12 cellular contexts compared by ENCODE assay signal in the genomic region with DNA sequence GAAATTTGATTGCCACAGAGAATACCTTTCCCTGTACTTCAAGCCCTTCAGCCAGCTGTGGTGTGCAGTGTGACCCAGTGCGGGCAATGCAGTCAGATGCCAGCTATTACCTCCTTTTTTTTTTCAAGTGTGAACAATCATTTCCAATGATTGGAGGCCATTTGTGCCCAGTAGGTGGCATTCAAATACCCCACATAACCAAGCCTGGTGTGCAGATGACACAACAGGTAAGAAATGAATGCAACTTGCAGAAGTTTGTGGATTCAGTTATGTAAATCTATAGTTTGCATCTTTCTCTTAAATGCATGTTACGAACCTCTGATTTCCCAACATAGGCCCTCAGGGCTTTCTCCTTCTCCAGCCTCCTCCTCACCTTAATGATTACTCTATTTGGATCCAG.
DNase-seq lines count a peak whose midpoint lies in the region; ATAC-seq and TF ChIP-seq lines count a peak whose summit lies in the region.
"Had no signal": no experiment of that assay in that cellular context is flagged by ENCODE, and none has a peak within 500 bp of the region (broad histone marks: within the 10 kb centered on the region; RNA-seq: fewer than 3 reads in every experiment).

No MANE protein-coding gene starts in this region.

- in situ Hi-C loops in ACHN (cut with HindIII; ENCODE audit: low pct_ligation_motif_present, low pct_unique_long_range_greater_than_20kb, low sequenced_read_pairs), result no loop called here

- H3K27ac ChIP-seq in RWPE1, result no peak overlapping the region
- H3K27ac ChIP-seq: cardiac muscle cell, vagina had no signal

- H3K27ac Mint-ChIP-seq in activated CD4-positive, alpha-beta T cell treated with anti-CD3 and anti-CD28 coated beads, Interleukin-2, amount 10 ng/mL, durations not matched to agents 24 days and 14 days, result no peak overlapping the region
- H3K27ac Mint-ChIP-seq: activated T-cell treated with anti-CD3 and anti-CD28 coated beads, Interleukin-2, amount 50 U/mL, for 72 hours had no signal

- POLR2A ChIA-PET in RWPE1 (lab: Yijun Ruan, JAX; ENCODE audit: low non-redundant PET), result interaction anchor here (0.6 kb wide), 1 partner anchor 787 kb away, joined by 3 read pairs; no protein-coding TSS in a partner anchor

- peak; percentile 50; the same call in 2 of the 3 replicates for ATAC-seq in SK-N-SH treated with all-trans-retinoic acid at 6 μM for 48 hours
- no peak for ATAC-seq in HG02798 (IDR thresholded peaks at IDR 0.05; ENCODE audit: poor library complexity, unreplicated experiment)
- ATAC-seq: activated T-cell treated with anti-CD3 and anti-CD28 coated beads, Interleukin-2, amount 50 U/mL, for 72 hours; right cardiac atrium had no signal

- no peak for TF ChIP-seq CTCF in RWPE1 (conservative IDR thresholded peaks at IDR 0.05; ENCODE audit: low read depth)

- DNase-seq in ACHN (peak; percentile 6), ELR (ENCODE audit: low read depth) (peak; percentile 11), inferior parietal cortex (ENCODE audit: extremely low spot score) (peak; percentile 4), GM19238 (ENCODE audit: insufficient read length, low spot score) (no peak), RWPE1 (ENCODE audit: low spot score) (no peak)
- DNase-seq in activated CD4-positive, alpha-beta T cell treated with anti-CD3 and anti-CD28 coated beads, Interleukin-2, amount 10 ng/mL, durations not matched to agents 24 days and 14 days, result no peak
- DNase-seq: activated T-cell treated with anti-CD3 and anti-CD28 coated beads, Interleukin-2, amount 50 U/mL, for 72 hours; right cardiac atrium had no signal

- H3K9me3 Mint-ChIP-seq in activated CD4-positive, alpha-beta T cell treated with anti-CD3 and anti-CD28 coated beads, Interleukin-2, amount 10 ng/mL, durations not matched to agents 24 days and 14 days, result no peaks in the 10 kb centered on the region

- H3K4me3 Mint-ChIP-seq in activated CD4-positive, alpha-beta T cell treated with anti-CD3 and anti-CD28 coated beads, Interleukin-2, amount 10 ng/mL, durations not matched to agents 24 days and 14 days, result no peak overlapping the region
- H3K4me3 Mint-ChIP-seq: activated T-cell treated with anti-CD3 and anti-CD28 coated beads, Interleukin-2, amount 50 U/mL, for 72 hours had no signal

- no peaks in the 10 kb centered on the region for H3K4me1 Mint-ChIP-seq in activated CD4-positive, alpha-beta T cell treated with anti-CD3 and anti-CD28 coated beads, Interleukin-2, amount 10 ng/mL, durations not matched to agents 24 days and 14 days

- CTCF ChIA-PET in RWPE1 (lab: Yijun Ruan, JAX), result interaction anchor here (0.6 to 0.9 kb wide), 5 partner anchors 54 to 1140 kb away, joined by 3 to 5 read pairs (median 4); no protein-coding TSS in a partner anchor

- no peaks in the 10 kb centered on the region for H3K36me3 Mint-ChIP-seq in activated CD4-positive, alpha-beta T cell treated with anti-CD3 and anti-CD28 coated beads, Interleukin-2, amount 10 ng/mL, durations not matched to agents 24 days and 14 days (ENCODE audit: low read depth)

- no peaks in the 10 kb centered on the region for H3K27me3 Mint-ChIP-seq in activated CD4-positive, alpha-beta T cell treated with anti-CD3 and anti-CD28 coated beads, Interleukin-2, amount 10 ng/mL, durations not matched to agents 24 days and 14 days

- intact Hi-C loops in activated CD4-positive, alpha-beta T cell treated with anti-CD3 and anti-CD28 coated beads, Interleukin-2, amount 10 ng/mL, durations not matched to agents 24 days and 14 days (cut with micrococcal nuclease), result no loop called here

TF ChIP-seq in SK-N-SH treated with all-trans-retinoic acid at 6 μM for 48 hours, 23 proteins besides CTCF, POLR2A, EP300 and RAD21 (continues in another document):
- TF ChIP-seq GLIS3 (CRISPR knock-in tag; IDR thresholded peaks at IDR 0.05) (no peak), ZFP30 (CRISPR knock-in tag; IDR thresholded peaks at IDR 0.05) (no peak), SNAI2 (CRISPR knock-in tag; IDR thresholded peaks at IDR 0.05) (no peak), TCF4 (CRISPR knock-in tag; IDR thresholded peaks at IDR 0.05; ENCODE audit: borderline replicate concordance) (no peak), ZNF70 (CRISPR knock-in tag; IDR thresholded peaks at IDR 0.05) (no peak), ARNTL (CRISPR knock-in tag; IDR thresholded peaks at IDR 0.05; ENCODE audit: borderline replicate concordance, low read depth) (no peak), OSR1 (CRISPR knock-in tag; IDR thresholded peaks at IDR 0.05) (no peak), ZC3H10 (CRISPR knock-in tag; IDR thresholded peaks at IDR 0.05) (no peak), ESRRG (CRISPR knock-in tag; IDR thresholded peaks at IDR 0.05) (no peak), PPARA (CRISPR knock-in tag; IDR thresholded peaks at IDR 0.05; ENCODE audit: borderline replicate concordance) (no peak), ISL1 (CRISPR knock-in tag; IDR thresholded peaks at IDR 0.05) (no peak)
- TF ChIP-seq, protein P1, sequence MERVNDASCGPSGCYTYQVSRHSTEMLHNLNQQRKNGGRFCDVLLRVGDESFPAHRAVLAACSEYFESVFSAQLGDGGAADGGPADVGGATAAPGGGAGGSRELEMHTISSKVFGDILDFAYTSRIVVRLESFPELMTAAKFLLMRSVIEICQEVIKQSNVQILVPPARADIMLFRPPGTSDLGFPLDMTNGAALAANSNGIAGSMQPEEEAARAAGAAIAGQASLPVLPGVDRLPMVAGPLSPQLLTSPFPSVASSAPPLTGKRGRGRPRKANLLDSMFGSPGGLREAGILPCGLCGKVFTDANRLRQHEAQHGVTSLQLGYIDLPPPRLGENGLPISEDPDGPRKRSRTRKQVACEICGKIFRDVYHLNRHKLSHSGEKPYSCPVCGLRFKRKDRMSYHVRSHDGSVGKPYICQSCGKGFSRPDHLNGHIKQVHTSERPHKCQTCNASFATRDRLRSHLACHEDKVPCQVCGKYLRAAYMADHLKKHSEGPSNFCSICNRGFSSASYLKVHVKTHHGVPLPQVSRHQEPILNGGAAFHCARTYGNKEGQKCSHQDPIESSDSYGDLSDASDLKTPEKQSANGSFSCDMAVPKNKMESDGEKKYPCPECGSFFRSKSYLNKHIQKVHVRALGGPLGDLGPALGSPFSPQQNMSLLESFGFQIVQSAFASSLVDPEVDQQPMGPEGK (CRISPR knock-in tag; IDR thresholded peaks at IDR 0.05; ENCODE audit: borderline replicate concordance), result no peak
- TF ChIP-seq, protein P2, sequence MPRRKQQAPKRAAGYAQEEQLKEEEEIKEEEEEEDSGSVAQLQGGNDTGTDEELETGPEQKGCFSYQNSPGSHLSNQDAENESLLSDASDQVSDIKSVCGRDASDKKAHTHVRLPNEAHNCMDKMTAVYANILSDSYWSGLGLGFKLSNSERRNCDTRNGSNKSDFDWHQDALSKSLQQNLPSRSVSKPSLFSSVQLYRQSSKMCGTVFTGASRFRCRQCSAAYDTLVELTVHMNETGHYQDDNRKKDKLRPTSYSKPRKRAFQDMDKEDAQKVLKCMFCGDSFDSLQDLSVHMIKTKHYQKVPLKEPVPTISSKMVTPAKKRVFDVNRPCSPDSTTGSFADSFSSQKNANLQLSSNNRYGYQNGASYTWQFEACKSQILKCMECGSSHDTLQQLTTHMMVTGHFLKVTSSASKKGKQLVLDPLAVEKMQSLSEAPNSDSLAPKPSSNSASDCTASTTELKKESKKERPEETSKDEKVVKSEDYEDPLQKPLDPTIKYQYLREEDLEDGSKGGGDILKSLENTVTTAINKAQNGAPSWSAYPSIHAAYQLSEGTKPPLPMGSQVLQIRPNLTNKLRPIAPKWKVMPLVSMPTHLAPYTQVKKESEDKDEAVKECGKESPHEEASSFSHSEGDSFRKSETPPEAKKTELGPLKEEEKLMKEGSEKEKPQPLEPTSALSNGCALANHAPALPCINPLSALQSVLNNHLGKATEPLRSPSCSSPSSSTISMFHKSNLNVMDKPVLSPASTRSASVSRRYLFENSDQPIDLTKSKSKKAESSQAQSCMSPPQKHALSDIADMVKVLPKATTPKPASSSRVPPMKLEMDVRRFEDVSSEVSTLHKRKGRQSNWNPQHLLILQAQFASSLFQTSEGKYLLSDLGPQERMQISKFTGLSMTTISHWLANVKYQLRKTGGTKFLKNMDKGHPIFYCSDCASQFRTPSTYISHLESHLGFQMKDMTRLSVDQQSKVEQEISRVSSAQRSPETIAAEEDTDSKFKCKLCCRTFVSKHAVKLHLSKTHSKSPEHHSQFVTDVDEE (CRISPR knock-in tag; IDR thresholded peaks at IDR 0.05), result no peak
- TF ChIP-seq, protein P3, sequence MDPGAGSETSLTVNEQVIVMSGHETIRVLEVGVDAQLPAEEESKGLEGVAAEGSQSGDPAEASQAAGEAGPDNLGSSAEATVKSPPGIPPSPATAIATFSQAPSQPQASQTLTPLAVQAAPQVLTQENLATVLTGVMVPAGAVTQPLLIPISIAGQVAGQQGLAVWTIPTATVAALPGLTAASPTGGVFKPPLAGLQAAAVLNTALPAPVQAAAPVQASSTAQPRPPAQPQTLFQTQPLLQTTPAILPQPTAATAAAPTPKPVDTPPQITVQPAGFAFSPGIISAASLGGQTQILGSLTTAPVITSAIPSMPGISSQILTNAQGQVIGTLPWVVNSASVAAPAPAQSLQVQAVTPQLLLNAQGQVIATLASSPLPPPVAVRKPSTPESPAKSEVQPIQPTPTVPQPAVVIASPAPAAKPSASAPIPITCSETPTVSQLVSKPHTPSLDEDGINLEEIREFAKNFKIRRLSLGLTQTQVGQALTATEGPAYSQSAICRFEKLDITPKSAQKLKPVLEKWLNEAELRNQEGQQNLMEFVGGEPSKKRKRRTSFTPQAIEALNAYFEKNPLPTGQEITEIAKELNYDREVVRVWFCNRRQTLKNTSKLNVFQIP (CRISPR knock-in tag; IDR thresholded peaks at IDR 0.05; ENCODE audit: borderline replicate concordance, low read depth), result no peak
- TF ChIP-seq, protein P4, sequence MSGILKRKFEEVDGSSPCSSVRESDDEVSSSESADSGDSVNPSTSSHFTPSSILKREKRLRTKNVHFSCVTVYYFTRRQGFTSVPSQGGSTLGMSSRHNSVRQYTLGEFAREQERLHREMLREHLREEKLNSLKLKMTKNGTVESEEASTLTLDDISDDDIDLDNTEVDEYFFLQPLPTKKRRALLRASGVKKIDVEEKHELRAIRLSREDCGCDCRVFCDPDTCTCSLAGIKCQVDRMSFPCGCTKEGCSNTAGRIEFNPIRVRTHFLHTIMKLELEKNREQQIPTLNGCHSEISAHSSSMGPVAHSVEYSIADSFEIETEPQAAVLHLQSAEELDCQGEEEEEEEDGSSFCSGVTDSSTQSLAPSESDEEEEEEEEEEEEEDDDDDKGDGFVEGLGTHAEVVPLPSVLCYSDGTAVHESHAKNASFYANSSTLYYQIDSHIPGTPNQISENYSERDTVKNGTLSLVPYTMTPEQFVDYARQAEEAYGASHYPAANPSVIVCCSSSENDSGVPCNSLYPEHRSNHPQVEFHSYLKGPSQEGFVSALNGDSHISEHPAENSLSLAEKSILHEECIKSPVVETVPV (CRISPR knock-in tag; IDR thresholded peaks at IDR 0.05), result no peak

Comparison
In these comparisons a context has a peak if more than half of its experiments do, and no peak if none do; other contexts are left out.
1. DNase-seq: peak in ACHN (single experiment), ELR (single experiment) and inferior parietal cortex (single experiment); none in GM19238 (single experiment), RWPE1 (single experiment) and activated CD4-positive, alpha-beta T cell treated with anti-CD3 and anti-CD28 coated beads, Interleukin-2, amount 10 ng/mL, durations not matched to agents 24 days and 14 days (single experiment).